In the genomic region with DNA sequence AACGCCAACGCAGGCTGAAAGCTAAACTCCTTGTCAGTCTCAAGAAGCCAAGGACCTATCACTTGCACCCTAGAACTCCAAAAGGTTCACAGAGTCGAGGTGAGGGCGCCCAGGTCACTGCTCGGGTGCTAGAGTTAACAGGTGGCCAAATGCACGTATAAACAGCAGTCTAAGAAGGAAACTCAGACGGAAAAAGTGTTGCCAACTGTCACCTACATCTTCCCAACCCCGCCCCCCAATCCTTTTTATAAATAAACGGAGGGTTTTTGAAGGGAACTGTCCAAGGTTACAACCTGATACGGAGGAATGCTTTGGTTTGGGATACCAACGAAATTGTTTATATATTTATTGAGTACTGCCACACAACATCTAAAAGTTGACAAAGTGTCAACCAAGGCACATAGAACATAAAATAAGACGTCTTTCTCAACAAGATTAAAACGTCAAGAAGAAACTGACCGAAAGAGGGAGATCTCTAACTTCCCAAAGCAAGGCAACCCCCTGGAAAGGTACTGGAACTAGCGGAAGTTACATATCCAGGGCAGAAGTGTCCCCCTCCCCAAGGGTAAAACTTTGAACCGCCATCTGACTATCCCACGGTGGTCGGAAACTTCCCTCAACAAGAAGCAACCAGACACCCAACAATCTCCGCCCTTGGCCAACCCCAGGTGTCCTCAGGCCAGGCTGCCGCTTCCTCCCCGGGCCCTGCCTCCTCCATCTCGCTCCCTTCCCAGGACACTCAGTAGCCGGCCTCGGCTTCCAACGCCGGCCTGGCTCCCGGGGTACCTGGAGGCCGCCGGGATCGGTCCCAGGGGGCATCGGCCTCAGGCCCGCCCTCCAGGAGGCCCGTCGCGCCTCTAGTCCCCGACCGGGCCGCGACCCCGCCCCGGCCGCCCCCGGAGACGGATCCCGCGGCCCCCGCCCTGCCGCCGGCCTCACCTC, we compare ENCODE assay signal across 8 cellular contexts. TPM values are rescaled to one million over a fixed set of nuclear protein-coding genes. Genes with fewer than 3 reads are reported as not detected.
DNase-seq lines count a peak whose midpoint lies in the region; ATAC-seq, FAIRE-seq and TF ChIP-seq lines count a peak whose summit lies in the region.

No MANE protein-coding gene starts in this region.

- H3K27me3 ChIP-seq in endothelial cell of umbilical vein (ENCODE audit: control insufficient read depth in 2 of 2, insufficient read depth in 2 of 2, low read length in 2 of 2), result no peaks in the 10 kb centered on the region
- no peaks in the 10 kb centered on the region for H3K27me3 ChIP-seq in mesenchymal stem cell (ENCODE audit: control insufficient read depth in 1 of 2, insufficient read depth in 1 of 2, low read length in 2 of 2)

- no peaks in the 10 kb centered on the region for H3K9me1 ChIP-seq in endothelial cell of umbilical vein (replicated peaks; ENCODE audit: control insufficient read depth, extremely low read depth, insufficient read depth, low read length)

- H3K9me3 Mint-ChIP-seq in stimulated activated memory B cell treated with anti-CD40 and anti-IgM and Interleukin-4, amounts not matched to agents 10 μg/mL and 1 μg/mL and 100 μg/mL, for 72 hours, result no peaks in the 10 kb centered on the region

- peaks cover 31% of the 10 kb centered on the region for H3K4me1 ChIP-seq in endothelial cell of umbilical vein (ENCODE audit: control insufficient read depth, extremely low read depth, insufficient read depth, low read length)
- H3K4me1 ChIP-seq in mesenchymal stem cell (ENCODE audit: control insufficient read depth, insufficient read depth, low read depth, low read length), result peaks cover 11% of the 10 kb centered on the region

- peak overlapping the region in 1 of 2 experiments; percentile 89 for H3K4ac ChIP-seq in mesenchymal stem cell (ENCODE audit: low read depth in 1 of 2, low read length in 2 of 2)

- intact Hi-C loops in endothelial cell of umbilical vein (cut with micrococcal nuclease), result loop anchor here (2.0 to 5.0 kb wide), 3 partner anchors 32 to 253 kb away; a partner anchor contains a TSS

- H3K79me2 ChIP-seq in endothelial cell of umbilical vein (ENCODE audit: control insufficient read depth, insufficient read depth, low read length), result peaks cover 48% of the 10 kb centered on the region

- H2BK5ac ChIP-seq in mesenchymal stem cell (ENCODE audit: low read depth, low read length, poor library complexity, severe bottlenecking), result no peak overlapping the region

- H3K4me1 Mint-ChIP-seq in stimulated activated memory B cell treated with anti-CD40 and anti-IgM and Interleukin-4, amounts not matched to agents 10 μg/mL and 1 μg/mL and 100 μg/mL, for 72 hours, result peaks cover 63% of the 10 kb centered on the region

- peak overlapping the region; percentile 97 for H3K27ac Mint-ChIP-seq in stimulated activated memory B cell treated with anti-CD40 and anti-IgM and Interleukin-4, amounts not matched to agents 10 μg/mL and 1 μg/mL and 100 μg/mL, for 72 hours

- H3K4me3 ChIP-seq in endothelial cell of umbilical vein (replicated peaks in 1 of 3; ENCODE audit: insufficient read depth in 1 of 3, low read depth in 1 of 3, low read length in 3 of 3), result peak overlapping the region; percentile 81 to 99 (median 96)
- peak overlapping the region; percentile 98 to 99 for H3K4me3 ChIP-seq in mesenchymal stem cell (ENCODE audit: insufficient read depth in 1 of 2, low read depth in 1 of 2, low read length in 2 of 2)

- H3K36me3 Mint-ChIP-seq in stimulated activated memory B cell treated with anti-CD40 and anti-IgM and Interleukin-4, amounts not matched to agents 10 μg/mL and 1 μg/mL and 100 μg/mL, for 72 hours, result no peaks in the 10 kb centered on the region

- H3K23ac ChIP-seq in mesenchymal stem cell (ENCODE audit: low read length in 2 of 2), result peak overlapping the region in 1 of 2 experiments; percentile 99

- H3K4me3 Mint-ChIP-seq in stimulated activated memory B cell treated with anti-CD40 and anti-IgM and Interleukin-4, amounts not matched to agents 10 μg/mL and 1 μg/mL and 100 μg/mL, for 72 hours, result peak overlapping the region; percentile 88

- peak in 1 of 2 donors; percentile 5 for TF ChIP-seq CTCF in endothelial cell of umbilical vein (IDR thresholded peaks at IDR 0.05; ENCODE audit: extremely low read depth in 1 of 2, insufficient read depth in 1 of 2, low read depth in 1 of 2, low read length in 2 of 2)

- H3K27me3 Mint-ChIP-seq in stimulated activated memory B cell treated with anti-CD40 and anti-IgM and Interleukin-4, amounts not matched to agents 10 μg/mL and 1 μg/mL and 100 μg/mL, for 72 hours, result no peaks in the 10 kb centered on the region

- H3K18ac ChIP-seq in mesenchymal stem cell (ENCODE audit: low read depth in 1 of 2, low read length in 2 of 2), result peak overlapping the region; percentile 11 to 97

- peak overlapping the region in 1 of 2 experiments; percentile 94 for H2BK12ac ChIP-seq in mesenchymal stem cell (ENCODE audit: low read length in 2 of 2)

- H3K36me3 ChIP-seq in endothelial cell of umbilical vein (ENCODE audit: control insufficient read depth in 2 of 2, extremely low read depth in 1 of 2, insufficient read depth in 2 of 2, low read length in 2 of 2) (no peaks in the 10 kb centered on the region), mesenchymal stem cell (ENCODE audit: control insufficient read depth in 1 of 2, insufficient read depth in 2 of 2, low read depth in 1 of 2, low read length in 2 of 2) (peaks cover 0 to 2% of the 10 kb centered on the region in 2 experiments)

- H2AK5ac ChIP-seq in mesenchymal stem cell (ENCODE audit: low read length, severe bottlenecking), result no peak overlapping the region

- WGBS in mesenchymal stem cell, result 6% methylated on average over 43 of the region's 49 CpGs

- peak; percentile 23 for ATAC-seq in HG02759 (IDR thresholded peaks at IDR 0.05; ENCODE audit: unreplicated experiment)
- peak; percentile 46 for ATAC-seq in stimulated activated memory B cell treated with anti-CD40 and anti-IgM and Interleukin-4, amounts not matched to agents 10 μg/mL and 1 μg/mL and 100 μg/mL, for 72 hours

- H4K20me1 ChIP-seq in endothelial cell of umbilical vein (replicated peaks; ENCODE audit: control insufficient read depth, extremely low read depth, insufficient read depth, low read length), result peaks cover 14% of the 10 kb centered on the region

- dilution Hi-C loops in endothelial cell of umbilical vein (cut with MboI; ENCODE audit: extremely low pct_ligation_motif_present, low sequenced_read_pairs), result no loop called here

- no peak overlapping the region for H2BK120ac ChIP-seq in mesenchymal stem cell (ENCODE audit: low read depth, low read length)

- peak overlapping the region; percentile 96 for H3K4me2 ChIP-seq in endothelial cell of umbilical vein (ENCODE audit: insufficient read depth, low read length)
- H3K4me2 ChIP-seq in mesenchymal stem cell (ENCODE audit: low read length, poor library complexity, severe bottlenecking), result peak overlapping the region; percentile 73

- no TSS peak for BruUV-seq in endothelial cell of umbilical vein (replicated peaks; lab: Mats Ljungman, UMichigan)

- TF ChIP-seq POLR2A in endothelial cell of umbilical vein (IDR thresholded peaks at IDR 0.05; ENCODE audit: low read depth, low read length), result no peak

- H3K9me3 ChIP-seq in endothelial cell of umbilical vein (replicated peaks; ENCODE audit: control insufficient read depth, insufficient read depth, low read length), result no peaks in the 10 kb centered on the region
- no peaks in the 10 kb centered on the region for H3K9me3 ChIP-seq in mesenchymal stem cell (ENCODE audit: control insufficient read depth, low read length)

- peak overlapping the region; percentile 78 for H2AFZ ChIP-seq in endothelial cell of umbilical vein (ENCODE audit: low read depth, low read length)
- H2AFZ ChIP-seq in mesenchymal stem cell (ENCODE audit: low read depth, low read length), result peak overlapping the region; percentile 82

- POLR2A ChIA-PET in endothelial cell of umbilical vein (lab: Charles Lee), result interaction anchor here (1.1 to 1.7 kb wide), 3 partner anchors 34 to 253 kb away, joined by 3 to 10 read pairs (median 4); a partner anchor contains a TSS

- H3K14ac ChIP-seq in mesenchymal stem cell (ENCODE audit: low read length in 2 of 2), result peak overlapping the region in 1 of 2 experiments; percentile 99

- H4K91ac ChIP-seq in mesenchymal stem cell (ENCODE audit: low read length), result peak overlapping the region; percentile 57

- DNase-seq in SIG-M5 treated with dmso at 0.1 percent for 504 hours (lab: John Stamatoyannopoulos, UW; ENCODE audit: unreplicated experiment) (peak; percentile 65), SIG-M5 (lab: John Stamatoyannopoulos, UW) (no peak), NCI-H460 (ENCODE audit: extremely low read depth, low read depth) (peak; percentile 41), endothelial cell of umbilical vein (ENCODE audit: low read depth, low spot score) (peak; percentile 65), mesenchymal stem cell (peak; percentile 75)
- DNase-seq in activated CD8-positive, alpha-beta memory T cell treated with anti-CD3 and anti-CD28 coated beads, Interleukin-2, amount 50 U/mL, for 48 hours, result peak; percentile 69

- H3K9ac ChIP-seq in endothelial cell of umbilical vein (replicated peaks; ENCODE audit: extremely low read depth, insufficient read depth, low read length), result peak overlapping the region; percentile 97
- H3K9ac ChIP-seq in mesenchymal stem cell (ENCODE audit: low read length), result peak overlapping the region; percentile 96

- peak overlapping the region; percentile 97 for H2BK15ac ChIP-seq in mesenchymal stem cell (ENCODE audit: low read depth, poor library complexity, severe bottlenecking)

- FAIRE-seq in endothelial cell of umbilical vein (lab: Jason Lieb, UNC), result peak; percentile 54

- H3K27ac ChIP-seq in endothelial cell of umbilical vein (ENCODE audit: insufficient read depth, low read depth, low read length), result peak overlapping the region; percentile 78
- peak overlapping the region; percentile 87 for H3K27ac ChIP-seq in mesenchymal stem cell (ENCODE audit: low read length, poor library complexity, severe bottlenecking)

- CTCF ChIA-PET in endothelial cell of umbilical vein (lab: Charles Lee), result interaction anchor here (0.7 to 3.3 kb wide), 10 partner anchors 9 to 119 kb away, joined by 3 to 42 read pairs (median 9); a partner anchor contains a TSS

- H3K79me1 ChIP-seq in mesenchymal stem cell (replicated peaks; ENCODE audit: low read length, poor library complexity, severe bottlenecking), result peaks cover 4% of the 10 kb centered on the region

- H4K8ac ChIP-seq in mesenchymal stem cell (ENCODE audit: low read length), result no peak overlapping the region

RNA-seq across cellular contexts. Expression of a gene that starts 1.0 kb away (rescaled TPM):
- total RNA-seq in NCI-H460 (2014; rRNA removed; shearing (Covaris generic)), result 66.5 and 67.8 TPM in 2 replicates
- polyA plus RNA-seq in NCI-H460 (2014; cell fraction: nucleus; rRNA removed), result 53.5 and 101 TPM in 2 replicates
- total RNA-seq in endothelial cell of umbilical vein, result 73.5 and 75.0 TPM in 2 replicates
- polyA plus RNA-seq in endothelial cell of umbilical vein, result 13.1 and 16.5 TPM in 2 replicates
- 13.7 and 15.8 TPM in 2 replicates for polyA plus RNA-seq in endothelial cell of umbilical vein (2011; cell fraction: cytosol; rRNA removed)
- 88.6 and 102 TPM in 2 replicates for polyA plus RNA-seq in endothelial cell of umbilical vein (2011; cell fraction: nucleus; rRNA removed)
- 54.2 and 63.3 TPM in 2 replicates for polyA plus RNA-seq in endothelial cell of umbilical vein (2012)
- polyA minus RNA-seq in endothelial cell of umbilical vein, result 80.7 and 108 TPM in 2 replicates
- 26.9 TPM for polyA minus RNA-seq in endothelial cell of umbilical vein (2011; cell fraction: cytosol; rRNA and poly(A)+ RNA removed)
- 99.5 and 126 TPM in 2 replicates for polyA minus RNA-seq in endothelial cell of umbilical vein (2011; cell fraction: nucleus; rRNA and poly(A)+ RNA removed)
- 41.1 TPM for polyA plus RNA-seq in mesenchymal stem cell (2013, experiment 1 of 2)
- polyA plus RNA-seq in mesenchymal stem cell (2013, experiment 2 of 2), result 40.7 TPM

RNA-seq across cellular contexts. Expression of a gene that starts 33.7 kb away (rescaled TPM):
- 447 and 459 TPM in 2 replicates for total RNA-seq in NCI-H460 (2014; rRNA removed; shearing (Covaris generic))
- 461 and 592 TPM in 2 replicates for polyA plus RNA-seq in NCI-H460 (2014; cell fraction: nucleus; rRNA removed)
- 214 and 215 TPM in 2 replicates for total RNA-seq in endothelial cell of umbilical vein
- 266 and 326 TPM in 2 replicates for polyA plus RNA-seq in endothelial cell of umbilical vein
- 315 and 403 TPM in 2 replicates for polyA plus RNA-seq in endothelial cell of umbilical vein (2011; cell fraction: cytosol; rRNA removed)
- polyA plus RNA-seq in endothelial cell of umbilical vein (2011; cell fraction: nucleus; rRNA removed), result 134 and 163 TPM in 2 replicates
- polyA plus RNA-seq in endothelial cell of umbilical vein (2012), result 222 and 302 TPM in 2 replicates
- polyA minus RNA-seq in endothelial cell of umbilical vein, result 106 and 107 TPM in 2 replicates
- 75.4 TPM for polyA minus RNA-seq in endothelial cell of umbilical vein (2011; cell fraction: cytosol; rRNA and poly(A)+ RNA removed)
- polyA minus RNA-seq in endothelial cell of umbilical vein (2011; cell fraction: nucleus; rRNA and poly(A)+ RNA removed), result 18.8 and 21.3 TPM in 2 replicates
- 147 TPM for polyA plus RNA-seq in mesenchymal stem cell (2013, experiment 1 of 2)
- 158 TPM for polyA plus RNA-seq in mesenchymal stem cell (2013, experiment 2 of 2)

RNA-seq across cellular contexts. Expression of a gene that starts 46.5 kb away (rescaled TPM):
- total RNA-seq in NCI-H460 (2014; rRNA removed; shearing (Covaris generic)), result 769 and 858 TPM in 2 replicates
- 1,103 and 1,477 TPM in 2 replicates for polyA plus RNA-seq in NCI-H460 (2014; cell fraction: nucleus; rRNA removed)
- 555 and 565 TPM in 2 replicates for total RNA-seq in endothelial cell of umbilical vein
- polyA plus RNA-seq in endothelial cell of umbilical vein, result 677 and 833 TPM in 2 replicates
- 796 and 815 TPM in 2 replicates for polyA plus RNA-seq in endothelial cell of umbilical vein (2011; cell fraction: cytosol; rRNA removed)
- polyA plus RNA-seq in endothelial cell of umbilical vein (2011; cell fraction: nucleus; rRNA removed), result 217 and 247 TPM in 2 replicates
- 900 and 1,058 TPM in 2 replicates for polyA plus RNA-seq in endothelial cell of umbilical vein (2012)
- polyA minus RNA-seq in endothelial cell of umbilical vein, result 187 and 204 TPM in 2 replicates
- polyA minus RNA-seq in endothelial cell of umbilical vein (2011; cell fraction: cytosol; rRNA and poly(A)+ RNA removed), result 242 TPM
- 34.2 and 52.2 TPM in 2 replicates for polyA minus RNA-seq in endothelial cell of umbilical vein (2011; cell fraction: nucleus; rRNA and poly(A)+ RNA removed)
- 1,365 TPM for polyA plus RNA-seq in mesenchymal stem cell (2013, experiment 1 of 2)
- 1,368 TPM for polyA plus RNA-seq in mesenchymal stem cell (2013, experiment 2 of 2)
